ENCODE assay signal across 12 cellular contexts in the genomic region with DNA sequence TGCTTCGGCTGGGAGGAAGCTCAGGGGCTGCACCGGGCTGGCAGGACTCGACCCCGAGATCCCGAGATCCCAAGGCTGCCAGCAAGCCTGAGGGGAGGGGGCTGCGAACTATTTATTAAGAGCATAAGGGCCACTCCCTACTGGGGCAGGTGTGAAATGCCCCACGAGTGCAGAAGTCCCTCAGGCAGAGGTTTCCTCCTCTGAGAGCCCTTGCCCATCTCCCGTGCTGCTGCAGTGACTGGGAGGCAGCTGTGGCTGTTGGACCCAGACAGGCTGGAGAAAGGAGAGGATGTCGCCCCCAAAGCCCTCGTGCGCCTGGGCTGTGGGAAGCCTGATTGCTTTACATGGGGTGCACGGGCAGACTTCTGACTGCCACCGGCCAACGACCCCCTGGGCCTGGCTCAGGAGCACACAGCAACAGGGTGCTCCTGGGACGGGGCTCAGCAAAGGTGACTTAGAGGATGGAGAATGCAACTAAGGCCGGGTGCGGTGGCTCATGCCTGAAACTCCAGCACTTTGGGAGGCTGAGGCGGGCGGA. TPM values are rescaled to one million over a fixed set of nuclear protein-coding genes. Genes with fewer than 3 reads are reported as not detected.
DNase-seq lines count a peak whose midpoint lies in the region; ATAC-seq and TF ChIP-seq lines count a peak whose summit lies in the region.
"Had no signal": no experiment of that assay in that cellular context is flagged by ENCODE, and none has a peak within 500 bp of the region (broad histone marks: within the 10 kb centered on the region; RNA-seq: fewer than 3 reads in every experiment).

No MANE protein-coding gene starts in this region.

- no peak overlapping the region for H2BK120ac ChIP-seq in H9 (ENCODE audit: low read depth, low read length, poor library complexity, severe bottlenecking)

- peak; percentile 34 for DNase-seq in activated CD4-positive, alpha-beta T cell treated with anti-CD3 and anti-CD28 coated beads for 48 hours
- DNase-seq in activated CD4-positive, alpha-beta T cell treated with anti-CD3 and anti-CD28 coated beads, Interleukin-2, amount 50 U/mL, for 48 hours: no peak
- DNase-seq in activated naive CD8-positive, alpha-beta T cell treated with anti-CD3 and anti-CD28 coated beads for 36 hours: no peak
- DNase-seq in smooth muscle cell (lab: John Stamatoyannopoulos, UW; ENCODE audit: unreplicated experiment) (no peak), H9 (no peak)
- DNase-seq: sigmoid colon, SJCRH30 had no signal

- H3K23me2 ChIP-seq in H9 (ENCODE audit: insufficient read length, low read depth, low read length, poor library complexity, severe bottlenecking): no peaks in the 10 kb centered on the region

- no peak overlapping the region for H4K8ac ChIP-seq in H9 (replicated peaks; ENCODE audit: insufficient read length, low read depth, low read length)

- ATAC-seq in HG03159 (IDR thresholded peaks at IDR 0.05; ENCODE audit: unreplicated experiment) (peak; percentile 13), HG02938 (IDR thresholded peaks at IDR 0.05; ENCODE audit: unreplicated experiment) (no peak), GM21723 (IDR thresholded peaks at IDR 0.05; ENCODE audit: unreplicated experiment) (no peak)
- ATAC-seq: A549 had no signal

- no peaks in the 10 kb centered on the region for H3K79me1 ChIP-seq in H9 (ENCODE audit: insufficient read depth, low read depth, low read length, poor library complexity, severe bottlenecking)

- H3K14ac ChIP-seq in H9 (ENCODE audit: insufficient read depth, low read length): no peak overlapping the region

- no peak overlapping the region for H3K23ac ChIP-seq in H9 (ENCODE audit: insufficient read length, low read depth, low read length)

- H3K79me2 ChIP-seq in smooth muscle cell (ENCODE audit: low read depth) (no peaks in the 10 kb centered on the region), H9 (ENCODE audit: insufficient read depth, low read length) (no peaks in the 10 kb centered on the region)

- no peak overlapping the region for H2AK5ac ChIP-seq in H9 (ENCODE audit: insufficient read length, low read length)

- peak overlapping the region; percentile 54 for H3K4me2 ChIP-seq in smooth muscle cell
- H3K4me2 ChIP-seq in H9 (ENCODE audit: insufficient read depth, insufficient read length, low read length): no peak overlapping the region
- H3K4me2 ChIP-seq: A549 had no signal

- peaks cover 14% of the 10 kb centered on the region for H3F3A ChIP-seq in smooth muscle cell (ENCODE audit: low read depth)

- 76% methylated on average over 19 of the region's 19 CpGs for WGBS in smooth muscle cell (ENCODE audit: low lambda C conversion rate)
- WGBS in H9 (ENCODE audit: extremely low coverage, insufficient read length, low lambda C conversion rate): no CpG with 5 or more reads among the region's 19 CpGs

- H4K91ac ChIP-seq in H9 (ENCODE audit: insufficient read length, low read depth, low read length): no peak overlapping the region

- no peak overlapping the region for H2BK15ac ChIP-seq in H9 (ENCODE audit: low read depth, low read length)

- no peak overlapping the region for H2AFZ ChIP-seq in smooth muscle cell (ENCODE audit: low read depth)
- H2AFZ ChIP-seq in H9 (ENCODE audit: low read length): no peak overlapping the region

- no peak overlapping the region for H3K4me3 ChIP-seq in smooth muscle cell
- H3K4me3 ChIP-seq: A549, sigmoid colon, SJCRH30 had no signal

- H3T11ph ChIP-seq in H9 (ENCODE audit: low read length): no peak overlapping the region

- H3K9ac ChIP-seq in smooth muscle cell (ENCODE audit: low read depth): no peak overlapping the region
- no peak overlapping the region for H3K9ac ChIP-seq in H9 (ENCODE audit: extremely low read depth, insufficient read length, low read length)

- H3K27ac ChIP-seq in smooth muscle cell (ENCODE audit: low read depth) (peak overlapping the region; percentile 15), H9 (ENCODE audit: insufficient read length, low read depth, low read length) (no peak overlapping the region)
- H3K27ac ChIP-seq: A549, neutrophil, sigmoid colon, SJCRH30 had no signal

- no peak overlapping the region for H2BK12ac ChIP-seq in H9 (ENCODE audit: insufficient read length, low read depth, low read length)

- H4K20me1 ChIP-seq in smooth muscle cell (ENCODE audit: low read depth): no peaks in the 10 kb centered on the region
- no peaks in the 10 kb centered on the region for H4K20me1 ChIP-seq in H9 (ENCODE audit: control insufficient read depth, insufficient read depth, insufficient read length)

- TF ChIP-seq CTCF in smooth muscle cell (IDR thresholded peaks at IDR 0.05; ENCODE audit: borderline replicate concordance, insufficient read depth, poor library complexity, severe bottlenecking): no peak
- no peak for TF ChIP-seq CTCF in H9 (conservative IDR thresholded peaks at IDR 0.05)

- H3K9me3 Mint-ChIP-seq in activated naive CD8-positive, alpha-beta T cell treated with anti-CD3 and anti-CD28 coated beads for 36 hours: no peaks in the 10 kb centered on the region
- H3K9me3 Mint-ChIP-seq in H9: no peaks in the 10 kb centered on the region

- no peaks in the 10 kb centered on the region for H3K27me3 ChIP-seq in smooth muscle cell (ENCODE audit: low read depth)
- no peaks in the 10 kb centered on the region for H3K27me3 ChIP-seq in H9 (ENCODE audit: insufficient read depth, low read length)
- H3K27me3 ChIP-seq: neutrophil, sigmoid colon had no signal

- H3K9me3 ChIP-seq in smooth muscle cell (replicated peaks; ENCODE audit: low read depth): no peaks in the 10 kb centered on the region
- no peaks in the 10 kb centered on the region for H3K9me3 ChIP-seq in H9 (ENCODE audit: control insufficient read depth, low read depth, low read length)
- H3K9me3 ChIP-seq: A549, neutrophil, sigmoid colon, SJCRH30 had no signal

- no peak overlapping the region for H3K56ac ChIP-seq in H9 (ENCODE audit: insufficient read length, low read depth, low read length)

- H3K27ac Mint-ChIP-seq in activated naive CD8-positive, alpha-beta T cell treated with anti-CD3 and anti-CD28 coated beads for 36 hours: peak overlapping the region; percentile 99
- no peak overlapping the region for H3K27ac Mint-ChIP-seq in H9

- H3K18ac ChIP-seq in H9 (ENCODE audit: insufficient read length, low read depth, low read length): no peak overlapping the region

- no peaks in the 10 kb centered on the region for H3K36me3 ChIP-seq in smooth muscle cell (ENCODE audit: low read depth)
- H3K36me3 ChIP-seq: neutrophil, SJCRH30 had no signal

- no peak overlapping the region for H3K4ac ChIP-seq in H9 (ENCODE audit: low read depth, low read length)

- H2BK5ac ChIP-seq in H9 (ENCODE audit: insufficient read length, low read length): no peak overlapping the region

- H3K27me3 Mint-ChIP-seq in activated naive CD8-positive, alpha-beta T cell treated with anti-CD3 and anti-CD28 coated beads for 36 hours: no peaks in the 10 kb centered on the region
- peaks cover 8% of the 10 kb centered on the region for H3K27me3 Mint-ChIP-seq in H9 (ENCODE audit: low read depth)

- H2BK20ac ChIP-seq in H9 (ENCODE audit: low read depth, low read length, poor library complexity, severe bottlenecking): no peak overlapping the region

- H3K4me3 Mint-ChIP-seq in activated naive CD8-positive, alpha-beta T cell treated with anti-CD3 and anti-CD28 coated beads for 36 hours: peak overlapping the region; percentile 59
- no peak overlapping the region for H3K4me3 Mint-ChIP-seq in H9

- peaks cover 86% of the 10 kb centered on the region for H3K36me3 Mint-ChIP-seq in activated naive CD8-positive, alpha-beta T cell treated with anti-CD3 and anti-CD28 coated beads for 36 hours
- no peaks in the 10 kb centered on the region; a peak in 1 of 7 replicates for H3K36me3 Mint-ChIP-seq in H9 (ENCODE audit: insufficient read depth in 1 of 3, low read depth in 3 of 3)

- peaks cover 95% of the 10 kb centered on the region for H3K4me1 Mint-ChIP-seq in activated naive CD8-positive, alpha-beta T cell treated with anti-CD3 and anti-CD28 coated beads for 36 hours
- peaks cover 0 to 3% of the 10 kb centered on the region in 2 experiments; a peak in 3 of 4 replicates for H3K4me1 Mint-ChIP-seq in H9

- no peak overlapping the region for H4K5ac ChIP-seq in H9 (ENCODE audit: insufficient read length, low read depth, low read length)

- H3K4me1 ChIP-seq in smooth muscle cell (ENCODE audit: low read depth) (peaks cover 6% of the 10 kb centered on the region), H9 (ENCODE audit: insufficient read depth, low read length) (no peaks in the 10 kb centered on the region)
- H3K4me1 ChIP-seq: A549 had no signal

RNA-seq across cellular contexts. Expression of gene RGS10, which starts 39.8 kb away (rescaled TPM):
- total RNA-seq in activated naive CD8-positive, alpha-beta T cell treated with anti-CD3 and anti-CD28 coated beads for 36 hours: 100 to 1,000 TPM; 273 to 294 TPM
- total RNA-seq in smooth muscle cell (72.5 and 81.1 TPM in 2 replicates), H9 (2021) (9.8 and 10.6 TPM in 2 replicates)
- 31.6 and 40.2 TPM in 2 replicates for polyA plus RNA-seq in smooth muscle cell
- total RNA-seq: SJCRH30 had no signal
